In the genomic region with DNA sequence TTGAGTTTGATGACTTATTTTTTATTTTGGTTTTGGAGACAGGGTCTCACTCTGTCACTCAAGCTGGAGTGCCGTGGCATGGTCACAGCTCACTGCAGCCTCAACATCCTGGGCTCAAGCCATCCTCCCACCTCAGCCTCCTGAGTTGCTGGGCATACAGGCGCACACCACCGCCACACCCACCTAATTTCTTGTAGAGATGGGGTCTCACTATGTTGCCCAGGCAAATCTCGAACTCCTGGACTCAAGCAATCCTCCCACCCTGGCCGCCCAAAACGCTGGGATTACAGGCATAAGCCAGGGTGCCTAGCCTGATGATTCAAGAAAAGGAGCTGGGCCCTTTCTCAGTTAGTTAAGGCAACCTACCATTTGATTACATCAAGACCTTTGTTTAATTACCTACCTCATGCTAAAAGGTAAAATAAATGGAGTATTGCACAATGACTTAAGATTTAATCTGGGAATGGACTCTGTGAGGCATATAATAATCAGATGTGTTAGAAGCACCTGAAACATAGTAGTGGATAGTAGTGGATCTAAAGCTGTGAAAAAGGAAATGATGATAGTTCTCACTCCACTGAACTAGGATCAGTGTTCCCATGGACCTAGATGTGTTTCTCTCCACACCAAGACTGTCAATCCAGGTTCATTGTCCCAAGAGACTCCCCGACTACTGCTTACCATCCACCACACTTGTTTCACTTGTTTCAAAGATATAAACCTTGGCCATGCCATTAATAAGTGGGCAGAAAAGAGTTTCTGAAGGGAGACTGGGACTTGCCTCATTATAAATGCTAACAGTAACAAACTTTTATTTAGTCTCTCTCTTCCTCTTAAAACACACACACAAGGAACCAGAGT, we compare ENCODE assay signal across 9 cellular contexts. TPM values are rescaled to one million over a fixed set of nuclear protein-coding genes. Genes with fewer than 3 reads are reported as not detected.
DNase-seq lines count a peak whose midpoint lies in the region; ATAC-seq and TF ChIP-seq lines count a peak whose summit lies in the region.
"Had no signal": no experiment of that assay in that cellular context is flagged by ENCODE, and none has a peak within 500 bp of the region (broad histone marks: within the 10 kb centered on the region; RNA-seq: fewer than 3 reads in every experiment).

No MANE protein-coding gene starts in this region.

- no peaks in the 10 kb centered on the region for H4K20me1 ChIP-seq in KMS-11 (ENCODE audit: insufficient read depth)

- peak overlapping the region; percentile 89 for H3K4me3 Mint-ChIP-seq in endodermal cell
- H3K4me3 Mint-ChIP-seq in naive thymus-derived CD4-positive, alpha-beta T cell: peak overlapping the region in 9 of 10 donors; percentile 2 to 81 (median 57)

- peaks cover 6% of the 10 kb centered on the region for H3K9me3 Mint-ChIP-seq in endodermal cell
- peaks cover 0 to 2% (median 0%) of the 10 kb centered on the region in 11 donors for H3K9me3 Mint-ChIP-seq in naive thymus-derived CD4-positive, alpha-beta T cell

- POLR2A ChIA-PET in naive thymus-derived CD4-positive, alpha-beta T cell (lab: Charles Lee): interaction anchor here (0.5 kb wide), 1 partner anchor 49 kb away, joined by 4 read pairs; no protein-coding TSS in a partner anchor

- CTCF ChIA-PET in naive thymus-derived CD4-positive, alpha-beta T cell (lab: Charles Lee): no interaction called here

- peaks cover 11% of the 10 kb centered on the region for H3K36me3 Mint-ChIP-seq in endodermal cell (ENCODE audit: low read depth)
- H3K36me3 Mint-ChIP-seq in naive thymus-derived CD4-positive, alpha-beta T cell: no peaks in the 10 kb centered on the region

- DNase-seq in BE2C: no peak
- no peak for DNase-seq in endodermal cell
- DNase-seq in naive thymus-derived CD4-positive, alpha-beta T cell: no peak
- DNase-seq in activated CD8-positive, alpha-beta memory T cell treated with anti-CD3 and anti-CD28 coated beads for 24 hours: no peak
- DNase-seq in NCI-H1694 treated with DMSO at 0.1 percent for 48 hours (lab: John Stamatoyannopoulos, UW): no peak
- DNase-seq in stimulated activated CD8-positive, alpha-beta memory T cell treated with anti-CD3 and anti-CD28 coated beads, Interleukin-4, amount 100 ng/mL, for 48 hours: no peak
- DNase-seq: GF-D8 had no signal

- H3K9ac ChIP-seq in KMS-11: no peak overlapping the region; the same call in 1 of the 2 replicates
- H3K9ac ChIP-seq in endodermal cell (ENCODE audit: extremely low read depth, low read length, poor library complexity, severe bottlenecking): peak overlapping the region; percentile 69

- H3K79me2 ChIP-seq in KMS-11 (ENCODE audit: insufficient read depth, low read depth): peaks cover 19% of the 10 kb centered on the region; the same call in 1 of the 2 replicates

- H3K9me3 ChIP-seq in BE2C (no peaks in the 10 kb centered on the region), endodermal cell (ENCODE audit: control insufficient read depth, low read length) (peaks cover 8% of the 10 kb centered on the region)
- no peaks in the 10 kb centered on the region for H3K9me3 ChIP-seq in naive thymus-derived CD4-positive, alpha-beta T cell (ENCODE audit: control insufficient read depth in 2 of 3, low read length in 3 of 3)

- intact Hi-C loops in naive thymus-derived CD4-positive, alpha-beta T cell (cut with micrococcal nuclease): loop anchor here (2.0 to 5.0 kb wide), 3 partner anchors 65 to 655 kb away; partner anchors contain the start of genes CYP39A1 (in 1 of the 2) and SLC25A27 (in 1 of the 2)

- H3K27me3 Mint-ChIP-seq in endodermal cell (ENCODE audit: insufficient read depth): no peaks in the 10 kb centered on the region
- H3K27me3 Mint-ChIP-seq in naive thymus-derived CD4-positive, alpha-beta T cell: peaks cover 46 to 81% (median 55%) of the 10 kb centered on the region in 5 donors

- 82 to 84% methylated on average over 4 to 7 of the region's 7 CpGs for WGBS in endodermal cell (ENCODE audit: insufficient coverage in 1 of 2, insufficient read length in 1 of 2), 2 experiments

- H3K4me1 ChIP-seq in BE2C: no peaks in the 10 kb centered on the region
- H3K4me1 ChIP-seq in KMS-11 (ENCODE audit: low read depth, poor library complexity, severe bottlenecking): peaks cover 32% of the 10 kb centered on the region
- H3K4me1 ChIP-seq in endodermal cell (ENCODE audit: control insufficient read depth, insufficient read depth, low read length): peaks cover 9% of the 10 kb centered on the region
- H3K4me1 ChIP-seq in naive thymus-derived CD4-positive, alpha-beta T cell (ENCODE audit: control insufficient read depth in 2 of 2, insufficient read depth in 2 of 2, low read length in 2 of 2): no peaks in the 10 kb centered on the region

- H3K27ac Mint-ChIP-seq in endodermal cell: peak overlapping the region; percentile 91
- no peak overlapping the region for H3K27ac Mint-ChIP-seq in naive thymus-derived CD4-positive, alpha-beta T cell

- peaks cover 49% of the 10 kb centered on the region for H3K4me1 Mint-ChIP-seq in endodermal cell
- H3K4me1 Mint-ChIP-seq in naive thymus-derived CD4-positive, alpha-beta T cell: peaks cover 0 to 11% (median 10%) of the 10 kb centered on the region in 7 donors

- H3K27me3 ChIP-seq in BE2C: peaks cover 10% of the 10 kb centered on the region; the same call in 1 of the 2 replicates
- no peaks in the 10 kb centered on the region for H3K27me3 ChIP-seq in KMS-11 (ENCODE audit: insufficient read depth, low read depth)
- no peaks in the 10 kb centered on the region for H3K27me3 ChIP-seq in endodermal cell (ENCODE audit: control insufficient read depth, insufficient read depth, low read length, poor library complexity, severe bottlenecking)
- no peaks in the 10 kb centered on the region for H3K27me3 ChIP-seq in naive thymus-derived CD4-positive, alpha-beta T cell (ENCODE audit: control insufficient read depth in 2 of 2, insufficient read depth in 2 of 2, low read length in 2 of 2)

- H3K4me3 ChIP-seq in BE2C (ENCODE audit: low read depth, low read length): peak overlapping the region; percentile 88
- no peak overlapping the region for H3K4me3 ChIP-seq in KMS-11 (IDR thresholded peaks at IDR 0.05; ENCODE audit: insufficient read depth, low read depth, low read length)
- H3K4me3 ChIP-seq in endodermal cell (ENCODE audit: low read length): peak overlapping the region; percentile 91
- no peak overlapping the region for H3K4me3 ChIP-seq in naive thymus-derived CD4-positive, alpha-beta T cell (ENCODE audit: low read length)

- H3K4me2 ChIP-seq in KMS-11: peak overlapping the region; percentile 55

- no peak overlapping the region for H2AFZ ChIP-seq in KMS-11 (ENCODE audit: low read depth)

- H3K27ac ChIP-seq in KMS-11: no peak overlapping the region
- H3K27ac ChIP-seq in endodermal cell (ENCODE audit: low read depth, low read length): no peak overlapping the region
- no peak overlapping the region for H3K27ac ChIP-seq in naive thymus-derived CD4-positive, alpha-beta T cell (ENCODE audit: low read depth, low read length)

- ATAC-seq in naive thymus-derived CD4-positive, alpha-beta T cell: no peak
- no peak for ATAC-seq in HG03159 (IDR thresholded peaks at IDR 0.05; ENCODE audit: unreplicated experiment)

- H3K36me3 ChIP-seq in BE2C: no peaks in the 10 kb centered on the region
- H3K36me3 ChIP-seq in KMS-11 (ENCODE audit: insufficient read depth): no peaks in the 10 kb centered on the region
- peaks cover 30% of the 10 kb centered on the region for H3K36me3 ChIP-seq in endodermal cell (ENCODE audit: control insufficient read depth, insufficient read depth, low read length)
- H3K36me3 ChIP-seq in naive thymus-derived CD4-positive, alpha-beta T cell (ENCODE audit: control insufficient read depth in 2 of 3, insufficient read depth in 3 of 3, low read length in 3 of 3): no peaks in the 10 kb centered on the region

- TF ChIP-seq CTCF in BE2C (IDR thresholded peaks at IDR 0.05; ENCODE audit: low read depth, low read length) (no peak), KMS-11 (conservative IDR thresholded peaks at IDR 0.05; ENCODE audit: low read depth, low read length) (no peak), endodermal cell (conservative IDR thresholded peaks at IDR 0.05) (no peak)

RNA-seq across cellular contexts. Expression of gene TNFRSF21, which starts 2.1 kb away (rescaled TPM):
- polyA plus RNA-seq in BE2C (2012; ENCODE audit: insufficient read depth, insufficient read length, low read depth): 43.5 TPM
- 10 to 100 TPM; 63.3 to 93.2 TPM for total RNA-seq in endodermal cell
- polyA plus RNA-seq in endodermal cell (2013, experiment 1 of 2): 35.5 TPM
- polyA plus RNA-seq in endodermal cell (2013, experiment 2 of 2): 44.5 TPM
- 1 to 10 TPM in 2 of 5 experiments, under 1 TPM in 3; 0.27 to 2.4 (median 0.44) TPM for total RNA-seq in naive thymus-derived CD4-positive, alpha-beta T cell
- polyA plus RNA-seq in naive thymus-derived CD4-positive, alpha-beta T cell: not detected

Comparison
In these comparisons a context has a peak if more than half of its experiments do, and no peak if none do; other contexts are left out.
1. H3K4me3 ChIP-seq: peak in BE2C (single experiment) and endodermal cell (single experiment); none in KMS-11 (single experiment) and naive thymus-derived CD4-positive, alpha-beta T cell (single experiment).
2. RNA of gene TNFRSF21, which starts 2.1 kb away (total RNA-seq): 63.3 to 93.2 TPM in endodermal cell; 0.27 to 2.4 TPM in naive thymus-derived CD4-positive, alpha-beta T cell; every median in the first group is over 10 times any median in the second.